In the genomic region with DNA sequence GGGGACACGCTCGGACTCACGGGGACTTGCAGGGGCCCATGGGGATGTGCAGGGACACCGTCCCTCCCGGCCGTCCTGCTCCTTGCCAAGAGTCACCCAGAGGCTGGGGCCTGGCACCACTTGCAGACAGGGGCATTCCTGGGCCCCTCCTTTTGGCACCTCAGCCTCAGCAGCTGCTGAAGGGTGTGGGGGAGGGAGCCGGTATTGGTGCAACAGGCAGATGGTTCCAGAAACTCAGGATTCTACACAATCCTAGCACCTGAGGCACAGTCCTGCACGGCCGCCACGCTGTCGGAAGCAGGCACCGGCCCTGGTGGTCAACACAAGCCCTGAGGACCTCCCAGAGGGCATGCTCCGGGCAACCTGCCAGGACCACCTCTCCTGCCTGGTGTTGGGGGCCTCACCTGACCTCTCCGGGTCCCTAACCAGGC, we compare ENCODE assay signal across 20 cellular contexts. TPM values are rescaled to one million over a fixed set of nuclear protein-coding genes. Genes with fewer than 3 reads are reported as not detected.
DNase-seq lines count a peak whose midpoint lies in the region; ATAC-seq, FAIRE-seq and TF ChIP-seq lines count a peak whose summit lies in the region.
"Had no signal": no experiment of that assay in that cellular context is flagged by ENCODE, and none has a peak within 500 bp of the region (broad histone marks: within the 10 kb centered on the region; RNA-seq: fewer than 3 reads in every experiment).

No MANE protein-coding gene starts in this region.

- ATAC-seq in left ventricle myocardium superior (peak; percentile 43), pancreas (peak in 2 of 4 donors; percentile 3 to 4), HG03469 (IDR thresholded peaks at IDR 0.05; ENCODE audit: unreplicated experiment) (no peak), HG03196 (IDR thresholded peaks at IDR 0.05; ENCODE audit: unreplicated experiment) (no peak), GM18861 (IDR thresholded peaks at IDR 0.05; ENCODE audit: unreplicated experiment) (no peak)
- ATAC-seq: natural killer cell treated with Interleukin-12 subunit alpha and Interleukin-12 subunit beta and Interleukin-15 and Interleukin-18, amount 100 ng/mL, for 72 hours had no signal

- intact Hi-C loops in OCI-LY7 (cut with micrococcal nuclease; ENCODE audit: unreplicated experiment) (loop anchor here (10.0 kb wide), 1 partner anchor 206 kb away; no protein-coding TSS in a partner anchor), left ventricle myocardium superior (cut with micrococcal nuclease) (no loop called here), pancreas (cut with DNase I) (no loop called here)

- H3K27me3 ChIP-seq in pancreas: no peaks in the 10 kb centered on the region

- no peaks in the 10 kb centered on the region for H3K79me2 ChIP-seq in OCI-LY7 (ENCODE audit: insufficient read depth, low read depth, low read length)

- FAIRE-seq in pancreas (lab: Jason Lieb, UNC): no peak
- FAIRE-seq: G401.6, GM12892, RCC 7860, urothelium cell line had no signal

- H3K9me3 ChIP-seq in OCI-LY7 (ENCODE audit: low read length) (no peaks in the 10 kb centered on the region), pancreas (no peaks in the 10 kb centered on the region)

- no peak overlapping the region for H2AFZ ChIP-seq in OCI-LY7 (ENCODE audit: low read length)

- H3K4me1 ChIP-seq in OCI-LY7 (ENCODE audit: insufficient read depth, low read length, poor library complexity, severe bottlenecking) (peaks cover 54% of the 10 kb centered on the region), pancreas (peaks cover 35 to 44% (median 41%) of the 10 kb centered on the region in 3 donors)
- H3K4me1 ChIP-seq: foreskin keratinocyte had no signal

- H3K4me2 ChIP-seq in OCI-LY7 (ENCODE audit: low read length): peak overlapping the region; percentile 35; the same call in 1 of the 2 replicates

- POLR2A ChIA-PET in OCI-LY7 (lab: Charles Lee): no interaction called here

- no peak for TF ChIP-seq CTCF in OCI-LY7 (conservative IDR thresholded peaks at IDR 0.05; ENCODE audit: low read length)
- TF ChIP-seq CTCF in pancreas (IDR thresholded peaks at IDR 0.05): no peak

- H4K20me1 ChIP-seq in OCI-LY7 (ENCODE audit: insufficient read depth, low read length): no peaks in the 10 kb centered on the region

- no peaks in the 10 kb centered on the region for H3K9me2 ChIP-seq in OCI-LY7 (ENCODE audit: insufficient read depth, low read length)

- BruUV-seq in OCI-LY7 (replicated peaks; lab: Mats Ljungman, UMichigan): no TSS peak

- CTCF ChIA-PET in OCI-LY7 (lab: Charles Lee; ENCODE audit: unreplicated experiment): interaction anchor here (0.6 kb wide), 2 partner anchors 148 to 694 kb away, joined by 3 to 6 read pairs; no protein-coding TSS in a partner anchor

- no peaks in the 10 kb centered on the region for H3K36me3 ChIP-seq in OCI-LY7 (ENCODE audit: insufficient read depth, low read length)
- H3K36me3 ChIP-seq in pancreas: no peaks in the 10 kb centered on the region

- 49 to 63% methylated on average over 14 of the region's 14 CpGs for WGBS in pancreas, 2 donors

- H3K27ac ChIP-seq in OCI-LY7 (ENCODE audit: low read depth, low read length, poor library complexity, severe bottlenecking) (no peak overlapping the region), pancreas (peak overlapping the region; percentile 58 to 94 (median 76))
- H3K27ac ChIP-seq: foreskin keratinocyte had no signal

- no peak overlapping the region for H3K4me3 ChIP-seq in OCI-LY7 (ENCODE audit: low read depth, low read length, poor library complexity, severe bottlenecking)
- peak overlapping the region in 2 of 4 donors; percentile 8 to 28 for H3K4me3 ChIP-seq in pancreas

- DNase-seq in COLO668 (lab: John Stamatoyannopoulos, UW; ENCODE audit: unreplicated experiment): peak; percentile 44
- no peak for DNase-seq in OCI-LY7 (ENCODE audit: low spot score)
- peak; percentile 71 for DNase-seq in left ventricle myocardium superior
- peak in 2 of 6 donors; percentile 72 to 88 for DNase-seq in pancreas
- DNase-seq in amniotic stem cell (lab: John Stamatoyannopoulos, UW): no peak
- DNase-seq: activated CD4-positive, alpha-beta T cell treated with anti-CD3 and anti-CD28 coated beads, Interleukin-2, amount 10 ng/mL, durations not matched to agents 7 days and 5 days; activated naive CD4-positive, alpha-beta T cell treated with anti-CD3 and anti-CD28 coated beads, Interleukin-2, amount 50 U/mL, for 16 hours; cortex of kidney; foreskin keratinocyte; stimulated activated CD4-positive, alpha-beta T cell treated with anti-CD3 and anti-CD28 coated beads, Interleukin-12 subunit alpha, Interleukin-12 subunit beta, amount 100 ng/mL, for 4 hours; stimulated activated naive CD4-positive, alpha-beta T cell; SW 1271 had no signal

RNA-seq across cellular contexts. Expression of a gene that starts 19.3 kb away (rescaled TPM):
- total RNA-seq in OCI-LY7 (2014; rRNA removed; shearing (Covaris generic)): not detected in 2 replicates
- 0.06 TPM in 1 of 2 replicates, not detected in the other for total RNA-seq in OCI-LY7 (2022)
- 230 TPM for total RNA-seq in left ventricle myocardium superior
- total RNA-seq in pancreas: 10 to 100 TPM; 17.4 to 56.5 (median 32.1) TPM
- polyA plus RNA-seq in pancreas: 10 to 100 TPM; 40.0 to 44.9 TPM

Comparison
In these comparisons a context has a peak if more than half of its experiments do, and no peak if none do; other contexts are left out.
1. DNase-seq: peak in COLO668 (single experiment) and left ventricle myocardium superior (single experiment); none in OCI-LY7 (single experiment) and amniotic stem cell (single experiment).
2. RNA of a gene that starts 19.3 kb away (total RNA-seq): 230 TPM in left ventricle myocardium superior (single experiment) and 17.4 to 56.5 TPM in pancreas; 0.06 TPM in OCI-LY7; every median in the first group is over 10 times any median in the second.